Comparison of ENCODE assay signal across 11 cellular contexts in the genomic region with DNA sequence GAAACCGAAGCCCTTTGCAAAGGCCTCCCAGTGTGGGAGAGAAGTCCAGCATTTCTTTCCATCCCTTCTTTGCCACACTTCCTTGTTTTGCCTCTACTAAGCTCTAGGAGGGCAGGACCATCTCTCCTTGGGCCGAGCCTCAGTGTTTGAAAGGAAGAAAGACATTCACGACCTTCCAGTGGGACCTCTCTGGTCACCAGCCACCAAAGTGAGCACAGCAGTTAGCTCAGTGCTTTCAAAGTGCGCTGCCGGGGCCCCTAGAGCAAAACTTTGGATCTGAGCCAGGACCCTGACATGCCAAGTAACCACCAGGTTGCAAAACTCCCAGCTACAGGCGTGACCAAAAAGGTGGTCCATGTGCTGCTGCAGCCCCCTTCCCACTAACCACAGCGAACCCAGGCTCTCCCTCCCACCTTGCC. TPM values are rescaled to one million over a fixed set of nuclear protein-coding genes. Genes with fewer than 3 reads are reported as not detected.
DNase-seq lines count a peak whose midpoint lies in the region; ATAC-seq and TF ChIP-seq lines count a peak whose summit lies in the region.
"Had no signal": no experiment of that assay in that cellular context is flagged by ENCODE, and none has a peak within 500 bp of the region (broad histone marks: within the 10 kb centered on the region; RNA-seq: fewer than 3 reads in every experiment).

No MANE protein-coding gene starts in this region.

- TF ChIP-seq EP300 in sigmoid colon (IDR thresholded peaks at IDR 0.05), result no peak

- no peaks in the 10 kb centered on the region for H3K9me2 ChIP-seq in HCT116 (ENCODE audit: insufficient read depth)

- H4K20me1 ChIP-seq in HCT116 (ENCODE audit: insufficient read depth), result peaks cover 12% of the 10 kb centered on the region; the same call in 1 of the 2 replicates

- no peak overlapping the region for H2AFZ ChIP-seq in HCT116 (ENCODE audit: low read depth, low read length, poor library complexity, severe bottlenecking)

- POLR2A ChIA-PET in HCT116 (lab: Charles Lee), result interaction anchor here (1.2 kb wide), 1 partner anchor 24 kb away, joined by 4 read pairs; no protein-coding TSS in a partner anchor

- DNase-seq in HCT116 (ENCODE audit: low read depth, low spot score), result no peak
- DNase-seq in SJCRH30, result peak; percentile 39 to 67
- DNase-seq in cardiac muscle cell (ENCODE audit: low read depth in 1 of 2, low spot score in 1 of 2), result peak; percentile 54 to 71
- DNase-seq in sigmoid colon, result peak; percentile 86
- DNase-seq in SW480 (ENCODE audit: low spot score), result no peak
- DNase-seq in 8988T, result no peak
- no peak for DNase-seq in NCI-H2227 (lab: John Stamatoyannopoulos, UW; ENCODE audit: unreplicated experiment)
- no peak for DNase-seq in NCI-H1694 treated with DMSO at 0.1 percent for 48 hours (lab: John Stamatoyannopoulos, UW)
- DNase-seq: activated CD8-positive, alpha-beta memory T cell treated with anti-CD3 and anti-CD28 coated beads, Interleukin-2, amount 50 U/mL, for 4 hours; NCI-H774 had no signal

- H3K36me3 ChIP-seq in HCT116 (ENCODE audit: control insufficient read depth in 1 of 2, insufficient read depth in 2 of 2, low read length in 2 of 2), result peaks cover 0 to 5% of the 10 kb centered on the region in 2 experiments; a peak in 2 of 4 replicates
- peaks cover 11% of the 10 kb centered on the region for H3K36me3 ChIP-seq in SJCRH30
- H3K36me3 ChIP-seq in cardiac muscle cell, result peaks cover 3% of the 10 kb centered on the region
- no peaks in the 10 kb centered on the region for H3K36me3 ChIP-seq in sigmoid colon

- intact Hi-C loops in HCT116 (cut with micrococcal nuclease), result loop anchor here (5.0 kb wide), 2 partner anchors 61 to 86 kb away; no protein-coding TSS in a partner anchor
- intact Hi-C loops in sigmoid colon (cut with DNase I), result loop anchor here (5.0 kb wide), 1 partner anchor 91 kb away; no protein-coding TSS in a partner anchor

- RAD21 ChIA-PET in HCT116 (lab: Charles Lee; ENCODE audit: low non-redundant PET in 1 of 2, low total read pairs in 2 of 2, uncharacterized antibody in 2 of 2, unreplicated experiment in 2 of 2), result no interaction called here

- no peak for TF ChIP-seq POLR2A in HCT116 (IDR thresholded peaks at IDR 0.05; ENCODE audit: borderline replicate concordance, extremely low read depth, insufficient read depth, insufficient read length)
- no peak for TF ChIP-seq POLR2A in sigmoid colon (IDR thresholded peaks at IDR 0.05)

- H3K79me2 ChIP-seq in HCT116 (ENCODE audit: insufficient read depth, low read length), result peaks cover 100% of the 10 kb centered on the region

- BruUV-seq in HCT116 (replicated peaks; lab: Mats Ljungman, UMichigan), result no TSS peak

- H3K27me3 ChIP-seq in HCT116 (ENCODE audit: insufficient read depth, low read length) (no peaks in the 10 kb centered on the region), SJCRH30 (no peaks in the 10 kb centered on the region), cardiac muscle cell (no peaks in the 10 kb centered on the region), sigmoid colon (no peaks in the 10 kb centered on the region)

- 0 out of 2 replicates have a peak overlapping the region, but pooled peaks have one; percentile 2 for H3K9ac ChIP-seq in HCT116 (ENCODE audit: low read length)

- no peak overlapping the region for H3K4me2 ChIP-seq in HCT116 (ENCODE audit: low read length)

- ATAC-seq in HCT116, result no peak
- ATAC-seq: GM12878 had no signal

- H3K4me3 ChIP-seq in HCT116 (replicated peaks in 1 of 2; ENCODE audit: low read depth in 1 of 2, low read length in 2 of 2), result no peak overlapping the region
- no peak overlapping the region for H3K4me3 ChIP-seq in SJCRH30
- H3K4me3 ChIP-seq in cardiac muscle cell, result no peak overlapping the region
- H3K4me3 ChIP-seq in sigmoid colon, result no peak overlapping the region
- H3K4me3 ChIP-seq: GM12878 had no signal

- H3K9me3 ChIP-seq in HCT116 (ENCODE audit: control insufficient read depth in 1 of 2, insufficient read depth in 1 of 2, low read depth in 1 of 2, low read length in 2 of 2), result no peaks in the 10 kb centered on the region
- no peaks in the 10 kb centered on the region for H3K9me3 ChIP-seq in SJCRH30 (replicated peaks)
- H3K9me3 ChIP-seq in cardiac muscle cell (ENCODE audit: low read depth), result no peaks in the 10 kb centered on the region
- no peaks in the 10 kb centered on the region for H3K9me3 ChIP-seq in sigmoid colon

- TF ChIP-seq CTCF in HCT116 (IDR thresholded peaks at IDR 0.05 in 2 of 3, conservative IDR thresholded peaks at IDR 0.05 in 1 of 3; ENCODE audit: borderline replicate concordance in 1 of 3, insufficient read depth in 1 of 3, low read depth in 2 of 3, low read length in 2 of 3) (no peak), cardiac muscle cell (IDR thresholded peaks at IDR 0.05; ENCODE audit: low read depth, low read length) (no peak), sigmoid colon (IDR thresholded peaks at IDR 0.05) (no peak)

- H3K4me1 ChIP-seq in HCT116 (ENCODE audit: control insufficient read depth in 1 of 2, insufficient read depth in 2 of 2, low read length in 2 of 2) (peaks cover 54 to 86% of the 10 kb centered on the region in 2 experiments), SJCRH30 (peaks cover 24% of the 10 kb centered on the region), cardiac muscle cell (ENCODE audit: low read depth) (peaks cover 43% of the 10 kb centered on the region), sigmoid colon (peaks cover 0 to 95% (median 89%) of the 10 kb centered on the region in 4 donors)

- H3K27ac ChIP-seq in HCT116 (ENCODE audit: low read depth, low read length) (no peak overlapping the region), SJCRH30 (no peak overlapping the region), cardiac muscle cell (no peak overlapping the region), sigmoid colon (peak overlapping the region; percentile 74 to 98 (median 92))

- WGBS in sigmoid colon, 2 donors, result 23 to 25% methylated on average over 7 of the region's 7 CpGs

- CTCF ChIA-PET in HCT116 (lab: Charles Lee), result no interaction called here

- no peak for TF ChIP-seq RAD21 in HCT116 (IDR thresholded peaks at IDR 0.05; ENCODE audit: low read depth)

TF ChIP-seq in HCT116, 20 proteins besides CTCF, POLR2A, EP300 and RAD21:
- no peak for TF ChIP-seq ZFX (IDR thresholded peaks at IDR 0.05)
TF ChIP-seq in HCT116: peak in this region for 0.

RNA-seq across cellular contexts. Expression of gene CTBP2, which starts 12.3 kb away (rescaled TPM):
- 144 TPM for total RNA-seq in HCT116 (2021; ENCODE audit: unreplicated experiment)
- 136 and 187 TPM in 2 replicates for polyA plus RNA-seq in HCT116 (2012)
- total RNA-seq in SJCRH30 (2014; rRNA removed; shearing (Covaris generic)), result 67.8 and 69.0 TPM in 2 replicates
- 67.4 and 88.3 TPM in 2 replicates for total RNA-seq in cardiac muscle cell
- 67.8 and 74.5 TPM in 2 replicates for polyA plus RNA-seq in cardiac muscle cell
- 10 to 100 TPM; 31.2 to 57.1 (median 47.5) TPM for total RNA-seq in sigmoid colon
- polyA plus RNA-seq in sigmoid colon, result 10 to 100 TPM; 49.9 to 62.4 (median 52.0) TPM

Comparison
In these comparisons a context has a peak if more than half of its experiments do, and no peak if none do; other contexts are left out.
1. DNase-seq: peak in SJCRH30 (2 of 2), cardiac muscle cell (2 of 2) and sigmoid colon (single experiment); none in HCT116 (single experiment), SW480 (single experiment), 8988T (single experiment), NCI-H2227 (single experiment) and NCI-H1694 treated with DMSO at 0.1 percent for 48 hours (single experiment).
2. H3K27ac ChIP-seq: peak in sigmoid colon (4 of 4); none in HCT116 (single experiment), SJCRH30 (single experiment) and cardiac muscle cell (single experiment).